9 cellular contexts compared by ENCODE assay signal in genomic region chr3:49358884-49359225, GRCh38. TPM values are rescaled to one million over a fixed set of nuclear protein-coding genes. Genes with fewer than 3 reads are reported as not detected.
DNase-seq lines count a peak whose midpoint lies in the region; ATAC-seq, FAIRE-seq and TF ChIP-seq lines count a peak whose summit lies in the region.
"Had no signal": no experiment of that assay in that cellular context is flagged by ENCODE, and none has a peak within 500 bp of the region (broad histone marks: within the 10 kb centered on the region; RNA-seq: fewer than 3 reads in every experiment).

No MANE protein-coding gene starts in this region.

- peak; percentile 19 for ATAC-seq in CD4-positive, alpha-beta T cell (ENCODE audit: poor library complexity)
- ATAC-seq in activated naive CD4-positive, alpha-beta T cell treated with anti-CD3 and anti-CD28 coated beads, Interleukin-2, amount 50 U/mL, for 72 hours, result peak in 1 of 2 donors; percentile 32
- no peak for ATAC-seq in HG03280 (IDR thresholded peaks at IDR 0.05; ENCODE audit: unreplicated experiment)
- ATAC-seq: K562 had no signal

- H3K27ac Mint-ChIP-seq in CD4-positive, alpha-beta T cell, result peak overlapping the region; percentile 92
- H3K27ac Mint-ChIP-seq in activated naive CD4-positive, alpha-beta T cell treated with anti-CD3 and anti-CD28 coated beads, Interleukin-2, amount 50 U/mL, for 72 hours, result peak overlapping the region; percentile 90 to 94

- H3K9ac ChIP-seq in kidney (ENCODE audit: low read length in 2 of 2), result peak overlapping the region; percentile 46 to 56

- no peaks in the 10 kb centered on the region for H3K9me3 ChIP-seq in CD4-positive, alpha-beta T cell (ENCODE audit: control insufficient read depth, low read length)
- H3K9me3 ChIP-seq in kidney (ENCODE audit: control insufficient read depth in 1 of 2, low read length in 2 of 2) (no peaks in the 10 kb centered on the region), thyroid gland (no peaks in the 10 kb centered on the region)

- H3K4me1 Mint-ChIP-seq in CD4-positive, alpha-beta T cell (ENCODE audit: low read depth), result peaks cover 31% of the 10 kb centered on the region

- no peak for FAIRE-seq in kidney (lab: Jason Lieb, UNC)
- FAIRE-seq: K562 had no signal

- H3K36me3 ChIP-seq in kidney (ENCODE audit: control insufficient read depth in 1 of 2, insufficient read depth in 2 of 2, low read length in 2 of 2) (peaks cover 6 to 37% of the 10 kb centered on the region in 2 donors), thyroid gland (peaks cover 34 to 41% of the 10 kb centered on the region in 2 donors)

- no peaks in the 10 kb centered on the region for H3K27me3 Mint-ChIP-seq in CD4-positive, alpha-beta T cell

- POLR2A ChIA-PET in CD4-positive, alpha-beta T cell (lab: Charles Lee), result interaction anchor here (0.6 to 3.2 kb wide), 5 partner anchors 9 to 94 kb away, joined by 3 to 68 read pairs (median 3); partner anchors contain the start of genes RHOA, TCTA and USP4
- POLR2A ChIA-PET in HEK293T (lab: Yijun Ruan, JAX), result interaction anchor here (0.8 to 4.8 kb wide), 5 partner anchors 19 to 352 kb away, joined by 3 to 42 read pairs (median 3); partner anchors contain the start of genes USP4 and WDR6

- WGBS in thyroid gland, 2 donors, result 54% methylated on average over 3 of the region's 3 CpGs; no CpG with 5 or more reads in 1 of the 2 donors

- TF ChIP-seq CTCF in CD4-positive, alpha-beta T cell (IDR thresholded peaks at IDR 0.05), result no peak
- TF ChIP-seq CTCF in kidney (IDR thresholded peaks at IDR 0.05; ENCODE audit: borderline replicate concordance, extremely low read depth, insufficient read depth) (no peak), thyroid gland (IDR thresholded peaks at IDR 0.05) (no peak)

- peaks cover 66% of the 10 kb centered on the region for H3K36me3 Mint-ChIP-seq in CD4-positive, alpha-beta T cell (ENCODE audit: low read depth)
- peaks cover 19 to 42% of the 10 kb centered on the region in 2 donors for H3K36me3 Mint-ChIP-seq in activated naive CD4-positive, alpha-beta T cell treated with anti-CD3 and anti-CD28 coated beads, Interleukin-2, amount 50 U/mL, for 72 hours

- peak overlapping the region; percentile 78 for H3K27ac ChIP-seq in CD4-positive, alpha-beta T cell (ENCODE audit: low read depth, low read length)
- H3K27ac ChIP-seq in kidney (ENCODE audit: low read depth in 2 of 2, low read length in 2 of 2) (peak overlapping the region; percentile 87 to 89), thyroid gland (peak overlapping the region; percentile 64 to 89 (median 83))

- peak overlapping the region; percentile 64 to 90 for H3K4me3 ChIP-seq in kidney (ENCODE audit: low read length in 2 of 2)
- no peak overlapping the region for H3K4me3 ChIP-seq in thyroid gland (replicated peaks in 1 of 3)
- H3K4me3 ChIP-seq: K562 had no signal

- no peaks in the 10 kb centered on the region for H3K9me3 Mint-ChIP-seq in CD4-positive, alpha-beta T cell
- H3K9me3 Mint-ChIP-seq in activated naive CD4-positive, alpha-beta T cell treated with anti-CD3 and anti-CD28 coated beads, Interleukin-2, amount 50 U/mL, for 72 hours, result no peaks in the 10 kb centered on the region

- no peaks in the 10 kb centered on the region for H3K27me3 ChIP-seq in CD4-positive, alpha-beta T cell (ENCODE audit: control insufficient read depth, insufficient read depth, low read length)
- H3K27me3 ChIP-seq in thyroid gland, result no peaks in the 10 kb centered on the region

- peak overlapping the region; percentile 88 for H3K4me3 Mint-ChIP-seq in CD4-positive, alpha-beta T cell

- DNase-seq in CD4-positive, alpha-beta T cell, result no peak
- DNase-seq in HEK293T (ENCODE audit: extremely low spot score) (peak; percentile 28), kidney (no peak), thyroid gland (no peak), NCI-H187 treated with DMSO at 0.1 percent for 48 hours (lab: John Stamatoyannopoulos, UW) (no peak), nucleus accumbens (lab: John Stamatoyannopoulos, UW) (no peak)
- DNase-seq in activated naive CD4-positive, alpha-beta T cell treated with anti-CD3 and anti-CD28 coated beads, Interleukin-2, amount 50 U/mL, for 72 hours (ENCODE audit: low spot score in 2 of 2), result no peak

- CTCF ChIA-PET in CD4-positive, alpha-beta T cell (lab: Charles Lee), result interaction anchor here (1.5 to 7.8 kb wide), 2 partner anchors 14 to 19 kb away, joined by 3 to 32 read pairs; partner anchors contain the start of gene USP4
- CTCF ChIA-PET in HEK293T (lab: Yijun Ruan, JAX), result interaction anchor here (0.5 kb wide), 1 partner anchor 50 kb away, joined by 3 read pairs; no protein-coding TSS in a partner anchor

- TF ChIP-seq POLR2A in thyroid gland (IDR thresholded peaks at IDR 0.05), result no peak

- intact Hi-C loops in CD4-positive, alpha-beta T cell (cut with DNase I, micrococcal nuclease), result loop anchor here (1.0 to 5.0 kb wide), 3 partner anchors 19 to 53 kb away; partner anchors contain the start of genes RHOA (in 2 of the 2), USP4 (in 2 of the 2) and TCTA (in 1 of the 2)
- intact Hi-C loops in kidney (cut with DNase I), result no loop called here
- intact Hi-C loops in thyroid gland (cut with DNase I), result loop anchor here (5.0 kb wide), 1 partner anchor 53 kb away; the partner anchor contains the start of genes RHOA and TCTA

- H3K4me1 ChIP-seq in kidney (ENCODE audit: control insufficient read depth in 1 of 2, insufficient read depth in 1 of 2, low read depth in 1 of 2, low read length in 2 of 2) (peaks cover 9 to 16% of the 10 kb centered on the region in 2 donors), thyroid gland (peaks cover 10 to 27% of the 10 kb centered on the region in 2 donors)

TF ChIP-seq in HEK293T, 16 proteins besides CTCF, POLR2A, EP300 and RAD21:
- TF ChIP-seq BHLHE40 (IDR thresholded peaks at IDR 0.05; ENCODE audit: borderline replicate concordance) (no peak), ARNT (IDR thresholded peaks at IDR 0.05) (no peak), FOXK2 (IDR thresholded peaks at IDR 0.05) (no peak), CTBP1 (IDR thresholded peaks at IDR 0.05; ENCODE audit: borderline replicate concordance) (no peak), ZNF384 (IDR thresholded peaks at IDR 0.05) (no peak), L3MBTL2 (conservative IDR thresholded peaks at IDR 0.05) (no peak), HDGF (IDR thresholded peaks at IDR 0.05; ENCODE audit: borderline replicate concordance) (no peak), TARDBP (IDR thresholded peaks at IDR 0.05) (no peak), FOXM1 (IDR thresholded peaks at IDR 0.05; ENCODE audit: borderline replicate concordance) (no peak), FOXA1 (IDR thresholded peaks at IDR 0.05) (no peak), NFRKB (IDR thresholded peaks at IDR 0.05) (no peak)

RNA-seq across cellular contexts. Expression of gene GPX1, which starts 0.7 kb away (rescaled TPM):
- total RNA-seq in CD4-positive, alpha-beta T cell, result 10 to 100 TPM; 20.8 to 22.9 TPM
- total RNA-seq in activated naive CD4-positive, alpha-beta T cell treated with anti-CD3 and anti-CD28 coated beads, Interleukin-2, amount 50 U/mL, for 72 hours, result 100 to 1,000 TPM; 180 to 264 TPM
- total RNA-seq in kidney, result 375 TPM
- 454 TPM for polyA plus RNA-seq in kidney (ENCODE audit: insufficient read depth, low read depth, low replicate concordance)
- 100 to 1,000 TPM; 161 to 398 (median 226) TPM for total RNA-seq in thyroid gland

RNA-seq across cellular contexts. Expression of gene USP4, which starts 19.0 kb away (rescaled TPM):
- 10 to 100 TPM; 94.3 to 95.2 TPM for total RNA-seq in CD4-positive, alpha-beta T cell
- total RNA-seq in activated naive CD4-positive, alpha-beta T cell treated with anti-CD3 and anti-CD28 coated beads, Interleukin-2, amount 50 U/mL, for 72 hours, result 10 to 100 TPM; 76.0 to 92.8 TPM
- 72.5 TPM for total RNA-seq in kidney
- polyA plus RNA-seq in kidney (ENCODE audit: insufficient read depth, low read depth, low replicate concordance), result 28.5 TPM
- total RNA-seq in thyroid gland, result 10 to 100 TPM; 19.8 to 32.6 (median 28.5) TPM

RNA-seq across cellular contexts. Expression of gene RHOA, which starts 52.9 kb away (rescaled TPM):
- total RNA-seq in CD4-positive, alpha-beta T cell, result 100 to 1,000 TPM; 256 to 271 TPM
- total RNA-seq in activated naive CD4-positive, alpha-beta T cell treated with anti-CD3 and anti-CD28 coated beads, Interleukin-2, amount 50 U/mL, for 72 hours, result 100 to 1,000 TPM; 412 to 421 TPM
- total RNA-seq in kidney, result 709 TPM
- polyA plus RNA-seq in kidney (ENCODE audit: insufficient read depth, low read depth, low replicate concordance), result 345 TPM
- total RNA-seq in thyroid gland, result 100 to 1,000 TPM; 437 to 789 (median 587) TPM

RNA-seq across cellular contexts. Expression of gene TCTA, which starts 53.4 kb away (rescaled TPM):
- 10 to 100 TPM; 21.4 to 22.0 TPM for total RNA-seq in CD4-positive, alpha-beta T cell
- 10 to 100 TPM in 1 of 2 donors, 1 to 10 TPM in 1; 9.2 to 17.0 TPM for total RNA-seq in activated naive CD4-positive, alpha-beta T cell treated with anti-CD3 and anti-CD28 coated beads, Interleukin-2, amount 50 U/mL, for 72 hours
- total RNA-seq in kidney, result 76.7 TPM
- 83.2 TPM for polyA plus RNA-seq in kidney (ENCODE audit: insufficient read depth, low read depth, low replicate concordance)
- total RNA-seq in thyroid gland, result 100 to 1,000 TPM in 2 of 4 donors, 10 to 100 TPM in 2; 50.4 to 177 (median 94.8) TPM

Comparison
In these comparisons a context has a peak if more than half of its experiments do, and no peak if none do; other contexts are left out.
1. H3K4me3 ChIP-seq: peak in kidney (2 of 2); none in thyroid gland (0 of 3).
2. RNA of gene GPX1, which starts 0.7 kb away (total RNA-seq): 375 TPM in kidney (single experiment), 180 to 264 TPM in activated naive CD4-positive, alpha-beta T cell treated with anti-CD3 and anti-CD28 coated beads, Interleukin-2, amount 50 U/mL, for 72 hours and 161 to 398 TPM in thyroid gland; 20.8 to 22.9 TPM in CD4-positive, alpha-beta T cell; every median in the first group is over 4 times any median in the second.
3. Peak in every context shown above with its lines, with median percentiles within 50 percentile points of each other: H3K27ac ChIP-seq.